In genomic region chr16:46947900-46948547, GRCh38 we compare ENCODE assay signal across 8 cellular contexts. TPM values are rescaled to one million over a fixed set of nuclear protein-coding genes. Genes with fewer than 3 reads are reported as not detected.
DNase-seq lines count a peak whose midpoint lies in the region; ATAC-seq and TF ChIP-seq lines count a peak whose summit lies in the region.

No MANE protein-coding gene starts in this region.

- H3K27ac Mint-ChIP-seq in CD4-positive, CD25-positive, alpha-beta regulatory T cell = peak overlapping the region in 1 of 3 donors; percentile 5
- H3K27ac Mint-ChIP-seq in MCF 10A (ENCODE audit: low read depth, unreplicated experiment) = no peak overlapping the region

- no peak overlapping the region for H3K4me3 Mint-ChIP-seq in CD4-positive, CD25-positive, alpha-beta regulatory T cell
- H3K4me3 Mint-ChIP-seq in MCF 10A (ENCODE audit: unreplicated experiment) = no peak overlapping the region

- peaks cover 4% of the 10 kb centered on the region for H3K4me1 ChIP-seq in CD4-positive, CD25-positive, alpha-beta regulatory T cell (ENCODE audit: control insufficient read depth, insufficient read depth, low read length, poor library complexity, severe bottlenecking)
- H3K4me1 ChIP-seq in RWPE2 (ENCODE audit: insufficient read depth, poor library complexity, severe bottlenecking) = no peaks in the 10 kb centered on the region

- peak; percentile 29 for TF ChIP-seq CTCF in HL-60 (IDR thresholded peaks at IDR 0.05; ENCODE audit: insufficient read depth, low read length)
- TF ChIP-seq CTCF in RWPE2 (IDR thresholded peaks at IDR 0.05; ENCODE audit: poor library complexity, severe bottlenecking) = peak; percentile 80
- peak; percentile 61 for TF ChIP-seq CTCF in MCF 10A (IDR thresholded peaks at IDR 0.05; ENCODE audit: unreplicated experiment)

- no peaks in the 10 kb centered on the region for H3K9me3 ChIP-seq in CD4-positive, CD25-positive, alpha-beta regulatory T cell (ENCODE audit: control insufficient read depth in 2 of 2, low read length in 2 of 2)
- no peaks in the 10 kb centered on the region for H3K9me3 ChIP-seq in RWPE2 (ENCODE audit: severe bottlenecking)

- no TSS peak for BruUV-seq in MCF 10A (replicated peaks; lab: Mats Ljungman, UMichigan)

- peak; percentile 51 to 72 for ATAC-seq in CD4-positive, CD25-positive, alpha-beta regulatory T cell (ENCODE audit: low read depth in 2 of 2)
- ATAC-seq in GM18867 (IDR thresholded peaks at IDR 0.05; ENCODE audit: unreplicated experiment) (peak; percentile 76), RWPE2 (ENCODE audit: low read depth) (peak; percentile 66)

- CTCF ChIA-PET in MCF 10A (lab: Yijun Ruan, JAX) = interaction anchor here (0.5 to 3.1 kb wide), 22 partner anchors 8 to 1224 kb away, joined by 3 to 16 read pairs (median 4); no protein-coding TSS in a partner anchor

- POLR2A ChIA-PET in MCF 10A (lab: Yijun Ruan, JAX) = interaction anchor here (0.6 to 1.1 kb wide), 2 partner anchors 13 to 1347 kb away, joined by 3 read pairs; no protein-coding TSS in a partner anchor

- H3K9me3 Mint-ChIP-seq in CD4-positive, CD25-positive, alpha-beta regulatory T cell = no peaks in the 10 kb centered on the region
- H3K9me3 Mint-ChIP-seq in MCF 10A (ENCODE audit: unreplicated experiment) = no peaks in the 10 kb centered on the region

- no peak overlapping the region for H3K27ac ChIP-seq in CD4-positive, CD25-positive, alpha-beta regulatory T cell (ENCODE audit: insufficient read depth, low read length, poor library complexity, severe bottlenecking)
- H3K27ac ChIP-seq in HL-60 (replicated peaks) (no peak overlapping the region), RWPE2 (ENCODE audit: poor library complexity, severe bottlenecking) (no peak overlapping the region)

- no peaks in the 10 kb centered on the region for H3K27me3 Mint-ChIP-seq in CD4-positive, CD25-positive, alpha-beta regulatory T cell
- H3K27me3 Mint-ChIP-seq in MCF 10A (ENCODE audit: insufficient read depth, unreplicated experiment) = no peaks in the 10 kb centered on the region

- H3K36me3 ChIP-seq in CD4-positive, CD25-positive, alpha-beta regulatory T cell (ENCODE audit: control insufficient read depth, insufficient read depth, low read length) = no peaks in the 10 kb centered on the region
- no peaks in the 10 kb centered on the region for H3K36me3 ChIP-seq in RWPE2 (ENCODE audit: low read depth)

- no peaks in the 10 kb centered on the region for H3K27me3 ChIP-seq in CD4-positive, CD25-positive, alpha-beta regulatory T cell (ENCODE audit: control insufficient read depth, insufficient read depth, low read length)
- no peaks in the 10 kb centered on the region for H3K27me3 ChIP-seq in HL-60 (ENCODE audit: insufficient read depth, poor library complexity, severe bottlenecking)
- H3K27me3 ChIP-seq in RWPE2 (ENCODE audit: insufficient read depth, poor library complexity, severe bottlenecking) = no peaks in the 10 kb centered on the region

- H3K36me3 Mint-ChIP-seq in CD4-positive, CD25-positive, alpha-beta regulatory T cell = no peaks in the 10 kb centered on the region
- no peaks in the 10 kb centered on the region for H3K36me3 Mint-ChIP-seq in MCF 10A (ENCODE audit: insufficient read depth, unreplicated experiment)

- intact Hi-C loops in MCF 10A (cut with micrococcal nuclease) = loop anchor here (1.0 to 5.0 kb wide), 4 partner anchors 70 to 1674 kb away; partner anchors contain the start of gene NETO2

- no peak overlapping the region for H3K4me3 ChIP-seq in CD4-positive, CD25-positive, alpha-beta regulatory T cell (ENCODE audit: low read depth, low read length)
- H3K4me3 ChIP-seq in HL-60 (replicated peaks; ENCODE audit: insufficient read depth, low read length) (no peak overlapping the region), RWPE2 (ENCODE audit: severe bottlenecking) (no peak overlapping the region)

- peak in 2 of 3 donors; percentile 50 to 74 for DNase-seq in CD4-positive, CD25-positive, alpha-beta regulatory T cell
- DNase-seq in HL-60 (ENCODE audit: low read depth in 1 of 2, low spot score in 1 of 2) (peak in 1 of 2 experiments; percentile 56), RWPE2 (ENCODE audit: low spot score) (no peak), MCF 10A (ENCODE audit: unreplicated experiment) (peak; percentile 57), medulla oblongata (ENCODE audit: extremely low spot score) (peak; percentile 22), DMS79 treated with DMSO at 0.1 percent for 48 hours (lab: John Stamatoyannopoulos, UW) (no peak), NK-92 (lab: John Stamatoyannopoulos, UW; ENCODE audit: unreplicated experiment) (no peak)

- peaks cover 4 to 22% (median 12%) of the 10 kb centered on the region in 4 donors for H3K4me1 Mint-ChIP-seq in CD4-positive, CD25-positive, alpha-beta regulatory T cell
- no peaks in the 10 kb centered on the region for H3K4me1 Mint-ChIP-seq in MCF 10A (ENCODE audit: insufficient read depth, unreplicated experiment)

RNA-seq across cellular contexts. Expression of gene DNAJA2, which starts 25.4 kb away (rescaled TPM):
- total RNA-seq in CD4-positive, CD25-positive, alpha-beta regulatory T cell = 90.8 TPM
- polyA plus RNA-seq in CD4-positive, CD25-positive, alpha-beta regulatory T cell = 100 to 1,000 TPM in 2 of 4 donors, 10 to 100 TPM in 2; 93.2 to 110 (median 100) TPM
- 64.7 and 64.8 TPM in 2 replicates for total RNA-seq in MCF 10A (2022)

Comparison
In these comparisons a context has a peak if more than half of its experiments do, and no peak if none do; other contexts are left out.
1. DNase-seq: peak in CD4-positive, CD25-positive, alpha-beta regulatory T cell (2 of 3), MCF 10A (single experiment) and medulla oblongata (single experiment); none in RWPE2 (single experiment), DMS79 treated with DMSO at 0.1 percent for 48 hours (single experiment) and NK-92 (single experiment).
2. CTCF ChIP-seq: peak in every context shown above with its lines; median percentile 80 in RWPE2; 61 in MCF 10A; 29 in HL-60.
3. Peak in every context shown above with its lines, with median percentiles within 50 percentile points of each other: ATAC-seq.